ENCODE assay signal across 9 cellular contexts in genomic region chr22:39525658-39525975, GRCh38. TPM values are rescaled to one million over a fixed set of nuclear protein-coding genes. Genes with fewer than 3 reads are reported as not detected.
DNase-seq lines count a peak whose midpoint lies in the region; ATAC-seq and TF ChIP-seq lines count a peak whose summit lies in the region.
"Had no signal": no experiment of that assay in that cellular context is flagged by ENCODE, and none has a peak within 500 bp of the region (broad histone marks: within the 10 kb centered on the region; RNA-seq: fewer than 3 reads in every experiment).

No MANE protein-coding gene starts in this region.

- peak; percentile 18 for DNase-seq in ELF-1 (ENCODE audit: low read depth, low spot score)
- DNase-seq in activated CD8-positive, alpha-beta T cell treated with anti-CD3 and anti-CD28 coated beads for 36 hours: no peak
- DNase-seq in mesenchymal stem cell: peak; percentile 3
- no peak for DNase-seq in HuH-7 (ENCODE audit: low spot score)
- DNase-seq in GM19240 (ENCODE audit: insufficient read length, low spot score): no peak
- DNase-seq in NCI-H146 treated with DMSO at 0.1 percent for 48 hours (lab: John Stamatoyannopoulos, UW; ENCODE audit: unreplicated experiment): no peak

- H3K27ac Mint-ChIP-seq in activated CD8-positive, alpha-beta T cell treated with anti-CD3 and anti-CD28 coated beads for 36 hours: peak overlapping the region; percentile 62

- H3K9me3 ChIP-seq in mesenchymal stem cell (ENCODE audit: control insufficient read depth, low read length): no peaks in the 10 kb centered on the region

- no peak overlapping the region for H2BK5ac ChIP-seq in mesenchymal stem cell (ENCODE audit: low read depth, low read length, poor library complexity, severe bottlenecking)

- peaks cover 76% of the 10 kb centered on the region for H3K36me3 Mint-ChIP-seq in activated CD8-positive, alpha-beta T cell treated with anti-CD3 and anti-CD28 coated beads for 36 hours (ENCODE audit: low read depth)

- H3K4ac ChIP-seq in mesenchymal stem cell (ENCODE audit: low read depth in 1 of 2, low read length in 2 of 2): no peak overlapping the region

- 85% methylated on average over 4 of the region's 4 CpGs for WGBS in mesenchymal stem cell

- H3K4me3 ChIP-seq in mesenchymal stem cell (ENCODE audit: insufficient read depth in 1 of 2, low read depth in 1 of 2, low read length in 2 of 2): no peak overlapping the region

- no peak overlapping the region for H3K4me3 Mint-ChIP-seq in activated CD8-positive, alpha-beta T cell treated with anti-CD3 and anti-CD28 coated beads for 36 hours

- H2AFZ ChIP-seq in mesenchymal stem cell (ENCODE audit: low read depth, low read length): no peak overlapping the region

- peaks cover 69 to 70% of the 10 kb centered on the region in 2 experiments for H3K36me3 ChIP-seq in mesenchymal stem cell (ENCODE audit: control insufficient read depth in 1 of 2, insufficient read depth in 2 of 2, low read depth in 1 of 2, low read length in 2 of 2)

- peaks cover 75% of the 10 kb centered on the region for H3K4me1 Mint-ChIP-seq in activated CD8-positive, alpha-beta T cell treated with anti-CD3 and anti-CD28 coated beads for 36 hours (ENCODE audit: low read depth)

- no peak overlapping the region for H3K18ac ChIP-seq in mesenchymal stem cell (ENCODE audit: low read depth in 1 of 2, low read length in 2 of 2)

- intact Hi-C loops in activated CD8-positive, alpha-beta T cell treated with anti-CD3 and anti-CD28 coated beads for 36 hours (cut with micrococcal nuclease): loop anchor here (2.0 kb wide), 1 partner anchor 21 kb away; a partner anchor contains a TSS

- H3K27me3 ChIP-seq in mesenchymal stem cell (ENCODE audit: control insufficient read depth in 1 of 2, insufficient read depth in 1 of 2, low read length in 2 of 2): no peaks in the 10 kb centered on the region

- peaks cover 13% of the 10 kb centered on the region for H3K79me1 ChIP-seq in mesenchymal stem cell (replicated peaks; ENCODE audit: low read length, poor library complexity, severe bottlenecking)

- no peaks in the 10 kb centered on the region for H3K9me3 Mint-ChIP-seq in activated CD8-positive, alpha-beta T cell treated with anti-CD3 and anti-CD28 coated beads for 36 hours

- H4K8ac ChIP-seq in mesenchymal stem cell (ENCODE audit: low read length): peak overlapping the region; percentile 20

- H3K4me2 ChIP-seq in mesenchymal stem cell (ENCODE audit: low read length, poor library complexity, severe bottlenecking): no peak overlapping the region

- no peak overlapping the region for H2BK15ac ChIP-seq in mesenchymal stem cell (ENCODE audit: low read depth, poor library complexity, severe bottlenecking)

- H4K91ac ChIP-seq in mesenchymal stem cell (ENCODE audit: low read length): no peak overlapping the region

- CTCF ChIA-PET in activated CD8-positive, alpha-beta T cell treated with anti-CD3 and anti-CD28 coated beads for 36 hours (lab: Charles Lee): interaction anchor here (0.8 to 11.1 kb wide), 4 partner anchors 9 to 119 kb away, joined by 3 to 323 read pairs (median 16); partner anchors contain the start of gene MIEF1

- no peak for TF ChIP-seq CTCF in 22Rv1 (IDR thresholded peaks at IDR 0.05)
- no peak for TF ChIP-seq CTCF in activated CD8-positive, alpha-beta T cell treated with anti-CD3 and anti-CD28 coated beads for 36 hours (IDR thresholded peaks at IDR 0.05)

- H2AK5ac ChIP-seq in mesenchymal stem cell (ENCODE audit: low read length, severe bottlenecking): no peak overlapping the region

- peaks cover 47% of the 10 kb centered on the region for H3K4me1 ChIP-seq in mesenchymal stem cell (ENCODE audit: control insufficient read depth, insufficient read depth, low read depth, low read length)

- no peak overlapping the region for H3K9ac ChIP-seq in mesenchymal stem cell (ENCODE audit: low read length)

- no peaks in the 10 kb centered on the region for H3K27me3 Mint-ChIP-seq in activated CD8-positive, alpha-beta T cell treated with anti-CD3 and anti-CD28 coated beads for 36 hours

- no peak overlapping the region for H2BK120ac ChIP-seq in mesenchymal stem cell (ENCODE audit: low read depth, low read length)

- H3K23ac ChIP-seq in mesenchymal stem cell (ENCODE audit: low read length in 2 of 2): no peak overlapping the region

- no peak for ATAC-seq in activated CD8-positive, alpha-beta T cell treated with anti-CD3 and anti-CD28 coated beads for 36 hours
- ATAC-seq in GM18502 (IDR thresholded peaks at IDR 0.05; ENCODE audit: poor library complexity, unreplicated experiment): no peak
- ATAC-seq: left lobe of liver had no signal

- H3K27ac ChIP-seq in 22Rv1 (peak overlapping the region; percentile 99), mesenchymal stem cell (ENCODE audit: low read length, poor library complexity, severe bottlenecking) (no peak overlapping the region)

- H2BK12ac ChIP-seq in mesenchymal stem cell (ENCODE audit: low read length in 2 of 2): no peak overlapping the region

- POLR2A ChIA-PET in activated CD8-positive, alpha-beta T cell treated with anti-CD3 and anti-CD28 coated beads for 36 hours (lab: Charles Lee): interaction anchor here (0.8 to 13.6 kb wide), 5 partner anchors 11 to 208 kb away, joined by 3 to 234 read pairs (median 21); partner anchors contain the start of genes ATF4, MIEF1 and RPL3

- H3K14ac ChIP-seq in mesenchymal stem cell (ENCODE audit: low read length in 2 of 2): no peak overlapping the region

RNA-seq across cellular contexts. Expression of gene ATF4, which starts 5.3 kb away (rescaled TPM):
- 100 to 1,000 TPM; 518 to 536 TPM for total RNA-seq in activated CD8-positive, alpha-beta T cell treated with anti-CD3 and anti-CD28 coated beads for 36 hours
- polyA plus RNA-seq in mesenchymal stem cell (2013, experiment 1 of 2): 513 TPM
- polyA plus RNA-seq in mesenchymal stem cell (2013, experiment 2 of 2): 503 TPM

RNA-seq across cellular contexts. Expression of gene RPS19BP1, which starts 6.9 kb away (rescaled TPM):
- total RNA-seq in activated CD8-positive, alpha-beta T cell treated with anti-CD3 and anti-CD28 coated beads for 36 hours: 10 to 100 TPM; 68.5 to 71.7 TPM
- 59.9 TPM for polyA plus RNA-seq in mesenchymal stem cell (2013, experiment 1 of 2)
- 59.6 TPM for polyA plus RNA-seq in mesenchymal stem cell (2013, experiment 2 of 2)

RNA-seq across cellular contexts. Expression of gene MIEF1, which starts 23.5 kb away (rescaled TPM):
- total RNA-seq in activated CD8-positive, alpha-beta T cell treated with anti-CD3 and anti-CD28 coated beads for 36 hours: 10 to 100 TPM; 48.2 to 51.1 TPM
- 19.0 TPM for polyA plus RNA-seq in mesenchymal stem cell (2013, experiment 1 of 2)
- polyA plus RNA-seq in mesenchymal stem cell (2013, experiment 2 of 2): 19.9 TPM

RNA-seq across cellular contexts. Expression of gene CACNA1I, which starts 44.9 kb away (rescaled TPM):
- under 1 TPM; 0.07 to 0.09 TPM for total RNA-seq in activated CD8-positive, alpha-beta T cell treated with anti-CD3 and anti-CD28 coated beads for 36 hours
- polyA plus RNA-seq in mesenchymal stem cell (2013, experiment 1 of 2): under 0.01 TPM
- polyA plus RNA-seq in mesenchymal stem cell (2013, experiment 2 of 2): 0.01 TPM

Comparison
In these comparisons a context has a peak if more than half of its experiments do, and no peak if none do; other contexts are left out.
1. DNase-seq: peak in ELF-1 (single experiment) and mesenchymal stem cell (single experiment); none in activated CD8-positive, alpha-beta T cell treated with anti-CD3 and anti-CD28 coated beads for 36 hours (single experiment), HuH-7 (single experiment), GM19240 (single experiment) and NCI-H146 treated with DMSO at 0.1 percent for 48 hours (single experiment).